ENCODE assay signal across 20 cellular contexts in the genomic region with DNA sequence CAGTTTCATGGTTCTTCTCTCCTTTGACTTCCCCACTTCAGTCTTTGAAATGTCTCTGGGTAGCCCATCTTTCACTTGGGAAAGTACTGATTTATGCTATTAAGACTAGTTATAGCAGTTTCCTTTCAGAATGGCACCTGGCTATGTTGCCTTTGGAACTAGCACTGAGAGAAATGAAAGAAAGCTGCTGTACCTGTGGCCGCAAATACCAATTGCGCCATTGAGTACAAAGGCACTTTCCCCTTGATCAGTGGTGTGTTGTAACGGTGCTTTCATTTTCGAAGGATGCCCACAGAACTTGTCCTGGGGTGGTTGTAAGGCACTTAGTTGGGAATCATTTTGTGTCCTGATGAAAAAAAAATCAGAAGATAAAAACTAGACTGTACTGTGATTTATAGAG. TPM values are rescaled to one million over a fixed set of nuclear protein-coding genes. Genes with fewer than 3 reads are reported as not detected.
"Had no signal": no experiment of that assay in that cellular context is flagged by ENCODE, and none has a peak within 500 bp of the region (broad histone marks: within the 10 kb centered on the region; RNA-seq: fewer than 3 reads in every experiment).

No MANE protein-coding gene starts in this region.

- H3K27me3 Mint-ChIP-seq: T-cell had no signal

- H3K9me2 ChIP-seq: SK-N-SH had no signal

- ATAC-seq: T-cell had no signal

- H3K4me3 Mint-ChIP-seq: T-cell had no signal

- H3K4me2 ChIP-seq: SK-N-SH had no signal

- DNase-seq: KBM-7, MV-4-11, NCI-H1092, NCI-H1436, NCI-H187, NCI-H2029, NCI-H2081 treated with DMSO at 0.1 percent for 48 hours, NCI-H2227 treated with DMSO at 0.1 percent for 48 hours, NCI-H524, NCI-H526 treated with DMSO at 0.1 percent for 48 hours, NCI-H748 treated with DMSO at 0.1 percent for 48 hours, RPMI8226, SHP77, SK-N-SH, SW 1271, T-cell had no signal

- H3K27ac Mint-ChIP-seq: T-cell had no signal

- H3K9me3 ChIP-seq: SK-N-SH had no signal

- H3K9me3 Mint-ChIP-seq: T-cell had no signal

RNA-seq across cellular contexts. Expression of gene HMX2, which starts 23.0 kb away (rescaled TPM):
- total RNA-seq: LHCN-M2, MCF 10A, SK-MEL-5, T-cell had no signal
- polyA plus RNA-seq: SK-N-SH had no signal

RNA-seq across cellular contexts. Expression of gene HMX3, which starts 35.2 kb away (rescaled TPM):
- total RNA-seq: HT1080, LHCN-M2, MCF 10A had no signal
- polyA plus RNA-seq: SK-N-SH had no signal
